ENCODE assay signal across 1 cellular context in the genomic region with DNA sequence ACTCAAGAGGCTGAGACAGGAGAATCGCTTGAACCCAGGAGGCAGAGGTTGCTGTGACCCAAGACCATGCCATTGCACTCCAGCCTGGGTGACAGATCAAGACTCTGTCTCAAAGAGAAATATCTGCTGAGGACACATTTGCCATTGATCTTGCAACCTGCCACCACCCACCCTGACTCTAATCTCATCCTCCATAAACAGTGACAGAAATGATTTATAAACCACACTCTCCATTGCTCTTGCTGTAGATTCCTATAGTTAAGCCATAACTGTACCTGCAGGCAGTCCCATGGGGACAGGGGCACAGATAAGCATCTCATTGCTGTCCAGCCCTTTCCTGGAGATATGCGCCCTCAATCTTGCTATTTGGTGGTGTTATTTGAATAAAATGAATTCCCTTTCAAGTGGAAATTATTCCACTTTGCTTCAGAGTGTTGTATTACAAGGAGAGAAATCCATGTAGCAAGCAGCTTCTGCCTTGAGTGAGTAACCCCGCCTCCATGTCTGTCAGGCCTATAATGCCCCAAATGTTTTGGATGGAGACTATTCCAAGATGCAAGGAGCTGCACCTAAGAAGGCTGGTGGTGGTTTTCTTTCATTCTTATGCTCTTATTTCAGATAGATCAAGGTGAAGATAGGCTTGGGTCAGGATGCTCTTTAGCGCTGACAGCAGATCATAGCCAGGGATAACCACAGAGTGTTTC.
TF ChIP-seq lines count a peak whose summit lies in the region.

No MANE protein-coding gene starts in this region.

TF ChIP-seq in H1, 55 proteins besides CTCF, POLR2A, EP300 and RAD21:
- no peak for TF ChIP-seq JUN (IDR thresholded peaks at IDR 0.05; ENCODE audit: low read depth, low read length)
